In the genomic region with DNA sequence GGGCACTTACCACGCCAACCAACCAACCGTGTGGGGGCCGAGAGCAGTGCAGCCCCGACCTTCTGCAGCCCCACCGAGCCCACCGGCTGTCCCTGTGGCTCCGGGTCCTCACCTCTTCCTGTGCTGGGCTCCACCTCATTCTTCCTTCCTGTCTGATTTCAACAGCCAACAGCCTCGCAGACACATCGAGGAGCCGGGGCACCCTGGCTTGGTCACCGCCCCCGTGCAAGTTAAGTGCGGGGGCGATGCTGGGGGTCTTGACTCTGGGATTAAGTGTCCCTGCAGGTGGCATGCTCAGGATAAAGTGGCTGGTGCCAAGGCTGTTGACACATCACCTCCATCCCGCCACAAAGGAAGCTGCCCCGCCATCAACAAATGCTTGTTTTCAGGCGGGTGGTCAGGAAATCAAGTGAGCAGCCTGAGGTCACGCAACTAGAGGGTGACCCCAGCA, we compare ENCODE assay signal across 10 cellular contexts. TPM values are rescaled to one million over a fixed set of nuclear protein-coding genes. Genes with fewer than 3 reads are reported as not detected.
DNase-seq lines count a peak whose midpoint lies in the region; TF ChIP-seq lines count a peak whose summit lies in the region.
"Had no signal": no experiment of that assay in that cellular context is flagged by ENCODE, and none has a peak within 500 bp of the region (broad histone marks: within the 10 kb centered on the region; RNA-seq: fewer than 3 reads in every experiment).

TSS of gene NLRC3 (minus strand) at position 102 of the 451 bp plus-strand sequence. CDS start 12,367 bp downstream, outside the sequence.

- intact Hi-C loops in adrenal gland (cut with DNase I) = no loop called here

- H3K4me3 ChIP-seq in thymus (ENCODE audit: low read length) = peak within 1 kb of the TSS; percentile 85
- peak within 1 kb of the TSS in 1 of 4 donors; percentile 23 for H3K4me3 ChIP-seq in adrenal gland
- H3K4me3 ChIP-seq: A549 had no signal

- H3K4me1 ChIP-seq in thymus (ENCODE audit: control insufficient read depth, insufficient read depth, low read length) (peaks cover 39% of the 10 kb centered on the region), adrenal gland (replicated peaks in 1 of 2) (no peaks in the 10 kb centered on the region)

- TF ChIP-seq CTCF in adrenal gland (IDR thresholded peaks at IDR 0.05) = no peak

- TF ChIP-seq POLR2A in adrenal gland (IDR thresholded peaks at IDR 0.05) = no peak

- peak within 1 kb of the TSS; percentile 93 for H3K27ac ChIP-seq in thymus (ENCODE audit: low read depth)
- H3K27ac ChIP-seq in adrenal gland = peak within 1 kb of the TSS in 1 of 5 donors; percentile 29

- no peaks in the 10 kb centered on the region for H3K27me3 ChIP-seq in thymus (ENCODE audit: control insufficient read depth, insufficient read depth)
- peaks cover 3% of the 10 kb centered on the region for H3K27me3 ChIP-seq in adrenal gland

- DNase-seq in SIG-M5 treated with dmso at 0.1 percent for 504 hours (lab: John Stamatoyannopoulos, UW; ENCODE audit: unreplicated experiment) (peak; percentile 23), SIG-M5 (lab: John Stamatoyannopoulos, UW) (no peak), germinal center (ENCODE audit: low spot score) (peak; percentile 56), adrenal gland (no peak), ureter (ENCODE audit: low spot score) (no peak), LoVo (ENCODE audit: low spot score) (no peak)
- DNase-seq in activated CD4-positive, alpha-beta T cell treated with anti-CD3 and anti-CD28 coated beads, Interleukin-2, amount 50 U/mL, for 48 hours = peak; percentile 47 to 56

- 3% methylated on average over 18 of the region's 18 CpGs for WGBS in thymus
- WGBS in adrenal gland, 4 donors = 44 to 69% (median 57%) methylated on average over 15 to 18 of the region's 18 CpGs

- H3K9me3 ChIP-seq in thymus (ENCODE audit: control insufficient read depth) (no peaks in the 10 kb centered on the region), adrenal gland (replicated peaks in 1 of 3) (no peaks in the 10 kb centered on the region)
- H3K9me3 ChIP-seq: A549 had no signal

- H3K36me3 ChIP-seq in thymus (ENCODE audit: control insufficient read depth, insufficient read depth) (peaks cover 22% of the 10 kb centered on the region), adrenal gland (replicated peaks in 1 of 2) (no peaks in the 10 kb centered on the region)

RNA-seq across cellular contexts. Expression of gene NLRC3, which starts in this region (rescaled TPM):
- polyA plus RNA-seq in thymus = 11.9 TPM
- 1 to 10 TPM in 6 of 8 donors, under 1 TPM in 2; 0.39 to 2.5 (median 1.5) TPM for total RNA-seq in adrenal gland
- 1 to 10 TPM in 1 of 3 donors, under 1 TPM in 2; 0.29 to 1.4 (median 0.47) TPM for polyA plus RNA-seq in adrenal gland
- total RNA-seq in ureter = 3.0 TPM
- total RNA-seq: bronchial epithelial cell had no signal

Comparison
In these comparisons a context has a peak if more than half of its experiments do, and no peak if none do; other contexts are left out.
1. DNase-seq: peak in SIG-M5 treated with dmso at 0.1 percent for 504 hours (single experiment), activated CD4-positive, alpha-beta T cell treated with anti-CD3 and anti-CD28 coated beads, Interleukin-2, amount 50 U/mL, for 48 hours (2 of 2) and germinal center (single experiment); none in SIG-M5 (single experiment), adrenal gland (0 of 7), ureter (single experiment) and LoVo (single experiment).